Comparison of ENCODE assay signal across 18 cellular contexts in the genomic region with DNA sequence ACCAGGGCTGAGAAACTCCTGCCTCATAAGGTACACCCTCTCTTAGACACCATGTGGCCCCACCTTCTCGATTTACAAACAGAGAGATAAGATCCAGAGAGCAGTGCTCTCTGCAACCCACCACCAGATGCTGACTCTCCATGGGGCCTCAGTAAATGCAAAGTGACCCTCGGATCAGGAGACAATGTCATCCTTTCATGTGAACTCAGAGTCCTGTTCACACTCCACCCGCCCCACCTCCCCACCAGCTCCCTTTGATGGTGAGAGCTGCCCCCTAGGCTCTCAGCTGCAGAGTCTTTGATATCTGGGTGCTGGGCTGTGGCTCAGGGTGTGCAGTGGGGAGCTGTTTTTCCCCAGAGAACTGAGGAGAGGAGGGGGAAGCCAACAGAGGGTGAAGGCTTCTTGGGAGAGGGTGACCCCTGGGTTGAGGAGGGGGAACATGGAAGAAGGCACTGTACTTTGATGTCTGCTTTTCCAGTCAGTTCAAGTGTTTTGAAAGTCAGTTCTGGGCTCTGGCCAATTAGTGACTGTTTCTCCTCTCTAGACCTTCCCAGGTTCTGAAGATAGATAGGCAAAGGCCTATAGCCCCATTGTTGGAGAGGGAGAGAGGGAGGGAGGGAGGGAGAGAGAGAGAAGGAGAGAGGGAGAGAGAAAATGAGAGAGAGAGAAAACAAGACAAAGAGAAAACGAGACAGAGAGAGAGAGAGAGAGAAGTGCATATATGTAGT.
DNase-seq lines count a peak whose midpoint lies in the region; ATAC-seq, FAIRE-seq and TF ChIP-seq lines count a peak whose summit lies in the region.
"Had no signal": no experiment of that assay in that cellular context is flagged by ENCODE, and none has a peak within 500 bp of the region (broad histone marks: within the 10 kb centered on the region; RNA-seq: fewer than 3 reads in every experiment).

No MANE protein-coding gene starts in this region.

- H3K27me3 ChIP-seq in endothelial cell of umbilical vein (ENCODE audit: control insufficient read depth in 2 of 2, insufficient read depth in 2 of 2, low read length in 2 of 2), result no peaks in the 10 kb centered on the region
- H3K27me3 ChIP-seq: hepatocyte, MG63, neutrophil had no signal

- H3K79me2 ChIP-seq in endothelial cell of umbilical vein (ENCODE audit: control insufficient read depth, insufficient read depth, low read length), result peaks cover 2% of the 10 kb centered on the region
- H3K79me2 ChIP-seq in OCI-LY7 (ENCODE audit: insufficient read depth, low read depth, low read length), result no peaks in the 10 kb centered on the region
- H3K79me2 ChIP-seq: hepatocyte had no signal

- H2AFZ ChIP-seq in endothelial cell of umbilical vein (ENCODE audit: low read depth, low read length), result no peak overlapping the region
- H2AFZ ChIP-seq in OCI-LY7 (ENCODE audit: low read length), result no peak overlapping the region
- H2AFZ ChIP-seq: hepatocyte had no signal

- H3K36me3 ChIP-seq in endothelial cell of umbilical vein (ENCODE audit: control insufficient read depth in 2 of 2, extremely low read depth in 1 of 2, insufficient read depth in 2 of 2, low read length in 2 of 2) (no peaks in the 10 kb centered on the region), OCI-LY7 (ENCODE audit: insufficient read depth, low read length) (no peaks in the 10 kb centered on the region)
- H3K36me3 ChIP-seq: MG63, neutrophil had no signal

- DNase-seq in ELF-1 (ENCODE audit: low read depth, low spot score), result peak; percentile 52
- peak; percentile 67 to 73 for DNase-seq in NCI-H526 (lab: John Stamatoyannopoulos, UW)
- peak; percentile 23 for DNase-seq in endothelial cell of umbilical vein (ENCODE audit: low read depth, low spot score)
- peak; percentile 23 for DNase-seq in occipital lobe (lab: John Stamatoyannopoulos, UW)
- DNase-seq in NCI-H1048 (lab: John Stamatoyannopoulos, UW), result no peak
- DNase-seq in NCI-H510A (lab: John Stamatoyannopoulos, UW), result no peak
- DNase-seq in OCI-LY7 (ENCODE audit: low spot score), result no peak
- DNase-seq: activated CD4-positive, alpha-beta T cell treated with anti-CD3 and anti-CD28 coated beads for 48 hours; activated naive CD4-positive, alpha-beta T cell treated with anti-CD3 and anti-CD28 coated beads, Interleukin-2, amount 50 U/mL, for 16 hours; GDM1; MG63; NCI-H187 treated with DMSO at 0.1 percent for 48 hours; NCI-H774 had no signal

- intact Hi-C loops in endothelial cell of umbilical vein (cut with micrococcal nuclease) (no loop called here), OCI-LY7 (cut with micrococcal nuclease; ENCODE audit: unreplicated experiment) (no loop called here)

- TF ChIP-seq CTCF in endothelial cell of umbilical vein (IDR thresholded peaks at IDR 0.05; ENCODE audit: extremely low read depth in 1 of 2, insufficient read depth in 1 of 2, low read depth in 1 of 2, low read length in 2 of 2) (no peak), OCI-LY7 (conservative IDR thresholded peaks at IDR 0.05; ENCODE audit: low read length) (no peak)

- H3K9ac ChIP-seq in endothelial cell of umbilical vein (replicated peaks; ENCODE audit: extremely low read depth, insufficient read depth, low read length), result no peak overlapping the region

- no peak for ATAC-seq in HG03045 (IDR thresholded peaks at IDR 0.05; ENCODE audit: unreplicated experiment)
- ATAC-seq: GM12878, sciatic nerve had no signal

- H3K4me2 ChIP-seq in endothelial cell of umbilical vein (ENCODE audit: insufficient read depth, low read length) (no peak overlapping the region), OCI-LY7 (ENCODE audit: low read length) (no peak overlapping the region)
- H3K4me2 ChIP-seq: hepatocyte had no signal

- CTCF ChIA-PET in endothelial cell of umbilical vein (lab: Charles Lee) (interaction anchor here (2.5 to 3.9 kb wide), 2 partner anchors 11 to 29 kb away, joined by 15 to 18 read pairs; no protein-coding TSS in a partner anchor), OCI-LY7 (lab: Charles Lee; ENCODE audit: unreplicated experiment) (no interaction called here)

- H3K9me1 ChIP-seq in endothelial cell of umbilical vein (replicated peaks; ENCODE audit: control insufficient read depth, extremely low read depth, insufficient read depth, low read length), result no peaks in the 10 kb centered on the region

- peaks cover 20% of the 10 kb centered on the region for H3K4me1 ChIP-seq in endothelial cell of umbilical vein (ENCODE audit: control insufficient read depth, extremely low read depth, insufficient read depth, low read length)
- H3K4me1 ChIP-seq in OCI-LY7 (ENCODE audit: insufficient read depth, low read length, poor library complexity, severe bottlenecking), result no peaks in the 10 kb centered on the region

- TF ChIP-seq POLR2A in endothelial cell of umbilical vein (IDR thresholded peaks at IDR 0.05; ENCODE audit: low read depth, low read length), result no peak

- dilution Hi-C loops in endothelial cell of umbilical vein (cut with MboI; ENCODE audit: extremely low pct_ligation_motif_present, low sequenced_read_pairs), result no loop called here

- H3K9me3 ChIP-seq in endothelial cell of umbilical vein (replicated peaks; ENCODE audit: control insufficient read depth, insufficient read depth, low read length) (no peaks in the 10 kb centered on the region), OCI-LY7 (ENCODE audit: low read length) (no peaks in the 10 kb centered on the region)
- H3K9me3 ChIP-seq: MG63, neutrophil had no signal

- H4K20me1 ChIP-seq in endothelial cell of umbilical vein (replicated peaks; ENCODE audit: control insufficient read depth, extremely low read depth, insufficient read depth, low read length) (no peaks in the 10 kb centered on the region), OCI-LY7 (ENCODE audit: insufficient read depth, low read length) (no peaks in the 10 kb centered on the region)

- no peak overlapping the region for H3K27ac ChIP-seq in endothelial cell of umbilical vein (ENCODE audit: insufficient read depth, low read depth, low read length)
- H3K27ac ChIP-seq in OCI-LY7 (ENCODE audit: low read depth, low read length, poor library complexity, severe bottlenecking), result no peak overlapping the region
- H3K27ac ChIP-seq: hepatocyte, neutrophil had no signal

- POLR2A ChIA-PET in endothelial cell of umbilical vein (lab: Charles Lee) (no interaction called here), OCI-LY7 (lab: Charles Lee) (interaction anchor here (1.1 kb wide), 1 partner anchor 15 kb away, joined by 3 read pairs; no protein-coding TSS in a partner anchor)

- H3K9me2 ChIP-seq in OCI-LY7 (ENCODE audit: insufficient read depth, low read length), result no peaks in the 10 kb centered on the region

- no peak overlapping the region for H3K4me3 ChIP-seq in endothelial cell of umbilical vein (replicated peaks in 1 of 3; ENCODE audit: insufficient read depth in 1 of 3, low read depth in 1 of 3, low read length in 3 of 3)
- no peak overlapping the region for H3K4me3 ChIP-seq in OCI-LY7 (ENCODE audit: low read depth, low read length, poor library complexity, severe bottlenecking)
- H3K4me3 ChIP-seq: GM12878, hepatocyte, MG63 had no signal

- BruUV-seq in endothelial cell of umbilical vein (replicated peaks; lab: Mats Ljungman, UMichigan) (no TSS peak), OCI-LY7 (replicated peaks; lab: Mats Ljungman, UMichigan) (no TSS peak)

- peak; percentile 47 for FAIRE-seq in endothelial cell of umbilical vein (lab: Jason Lieb, UNC)
- FAIRE-seq: GM12878 had no signal

TF ChIP-seq in endothelial cell of umbilical vein, 7 proteins besides CTCF, POLR2A, EP300 and RAD21:
- TF ChIP-seq EZH2 (IDR thresholded peaks at IDR 0.05; ENCODE audit: borderline replicate concordance, low read depth, low read length, severe bottlenecking) (no peak), JUN (IDR thresholded peaks at IDR 0.05; ENCODE audit: borderline replicate concordance, insufficient read depth, insufficient read length, low read depth) (no peak), POLR2AphosphoS5 (IDR thresholded peaks at IDR 0.05; ENCODE audit: insufficient read depth, low read depth, low read length) (no peak), GATA2 (IDR thresholded peaks at IDR 0.05; ENCODE audit: insufficient read depth, insufficient read length, low read depth, low read length) (no peak), MYC (IDR thresholded peaks at IDR 0.05; ENCODE audit: low read depth, low read length) (no peak), FOS (IDR thresholded peaks at IDR 0.05; ENCODE audit: borderline replicate concordance, insufficient read depth, low read length) (no peak)
- TF ChIP-seq, protein P1, sequence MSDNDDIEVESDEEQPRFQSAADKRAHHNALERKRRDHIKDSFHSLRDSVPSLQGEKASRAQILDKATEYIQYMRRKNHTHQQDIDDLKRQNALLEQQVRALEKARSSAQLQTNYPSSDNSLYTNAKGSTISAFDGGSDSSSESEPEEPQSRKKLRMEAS (IDR thresholded peaks at IDR 0.05; ENCODE audit: insufficient read depth, insufficient read length), result no peak

Comparison
In these comparisons a context has a peak if more than half of its experiments do, and no peak if none do; other contexts are left out.
1. DNase-seq: peak in ELF-1 (single experiment), NCI-H526 (2 of 2), endothelial cell of umbilical vein (single experiment) and occipital lobe (single experiment); none in NCI-H1048 (single experiment), NCI-H510A (single experiment) and OCI-LY7 (single experiment).